ENCODE assay signal across 28 cellular contexts in the genomic region with DNA sequence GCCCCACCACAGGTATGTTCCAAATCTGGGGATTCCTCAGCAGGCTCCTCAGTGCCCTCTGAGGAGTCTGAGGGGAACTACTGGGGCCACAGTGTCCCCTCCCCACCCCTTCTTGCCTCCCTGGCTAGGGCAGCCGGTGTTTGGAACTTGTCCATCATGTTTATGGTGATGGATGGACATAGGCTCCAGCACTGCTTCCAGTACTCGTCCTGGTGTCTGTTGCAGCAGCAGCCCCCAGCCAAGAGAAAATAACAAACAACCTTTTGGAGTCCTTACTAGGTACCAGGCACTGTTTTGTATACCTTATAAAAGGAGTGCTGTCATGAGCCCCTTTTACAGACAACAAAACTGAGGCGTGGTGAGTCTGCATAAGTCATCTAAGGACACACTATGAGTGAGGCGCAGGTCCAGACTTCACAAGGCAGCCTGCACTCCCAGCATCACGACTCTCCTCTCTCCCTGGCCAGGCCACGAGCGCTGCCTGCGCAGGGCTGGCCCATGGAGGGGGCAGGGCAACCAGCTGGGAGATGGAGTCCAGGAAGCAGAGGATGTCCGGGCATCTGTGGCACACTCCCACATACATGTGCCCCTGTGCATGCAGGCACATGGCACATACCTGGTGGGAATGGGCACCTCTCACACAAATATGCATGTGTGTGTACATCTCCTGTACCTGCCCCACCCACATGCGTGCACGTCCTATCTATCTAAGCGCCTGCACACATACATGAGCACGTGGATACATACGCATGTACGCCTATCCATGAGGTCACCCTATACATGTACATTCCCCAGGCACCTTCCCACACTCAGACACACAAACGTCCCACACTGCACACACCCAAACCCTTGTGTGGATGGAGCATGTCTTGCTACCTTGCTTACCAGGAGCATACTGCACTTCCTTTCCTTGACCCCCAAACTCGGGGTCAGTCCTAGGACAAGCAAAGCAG.
DNase-seq lines count a peak whose midpoint lies in the region; ATAC-seq, FAIRE-seq and TF ChIP-seq lines count a peak whose summit lies in the region.
"Had no signal": no experiment of that assay in that cellular context is flagged by ENCODE, and none has a peak within 500 bp of the region (broad histone marks: within the 10 kb centered on the region; RNA-seq: fewer than 3 reads in every experiment).

No MANE protein-coding gene starts in this region.

- H3K27me3 ChIP-seq in CD8-positive, alpha-beta T cell (ENCODE audit: insufficient read depth, low read length) = no peaks in the 10 kb centered on the region
- H3K27me3 ChIP-seq in Panc1 (ENCODE audit: control insufficient read depth, insufficient read depth, low read length) (no peaks in the 10 kb centered on the region), osteoblast (ENCODE audit: insufficient read depth, low read length) (no peaks in the 10 kb centered on the region)
- H3K27me3 ChIP-seq: heart right ventricle, upper lobe of left lung had no signal

- no peaks in the 10 kb centered on the region for H3K27me3 Mint-ChIP-seq in CD8-positive, alpha-beta T cell (ENCODE audit: low read depth)
- no peaks in the 10 kb centered on the region for H3K27me3 Mint-ChIP-seq in WTC11 (ENCODE audit: low read depth)
- H3K27me3 Mint-ChIP-seq: activated CD4-positive, alpha-beta memory T cell treated with anti-CD3 and anti-CD28 coated beads for 36 hours had no signal

- no peak overlapping the region for H3K27ac Mint-ChIP-seq in CD8-positive, alpha-beta T cell
- H3K27ac Mint-ChIP-seq in WTC11 = no peak overlapping the region
- H3K27ac Mint-ChIP-seq: activated CD4-positive, alpha-beta memory T cell treated with anti-CD3 and anti-CD28 coated beads for 36 hours; activated naive CD4-positive, alpha-beta T cell treated with anti-CD3 and anti-CD28 coated beads, Interleukin-2, amount 50 U/mL, for 24 hours; memory B cell; stimulated activated effector memory CD8-positive, alpha-beta T cell treated with anti-CD3 and anti-CD28 coated beads, Interleukin-12 subunit alpha, Interleukin-12 subunit beta, amount 100 ng/mL, for 72 hours had no signal

- H3K9me3 ChIP-seq in CD8-positive, alpha-beta T cell (ENCODE audit: low read length) = no peaks in the 10 kb centered on the region
- H3K9me3 ChIP-seq in Panc1 (ENCODE audit: control insufficient read depth, insufficient read depth, low read depth, low read length) (no peaks in the 10 kb centered on the region), kidney (ENCODE audit: control insufficient read depth in 1 of 2, low read length in 2 of 2) (no peaks in the 10 kb centered on the region), osteoblast (ENCODE audit: low read depth, low read length) (no peaks in the 10 kb centered on the region), mucosa of descending colon (no peaks in the 10 kb centered on the region)
- H3K9me3 ChIP-seq: heart right ventricle, upper lobe of left lung had no signal

- no peak overlapping the region for H3K4me2 ChIP-seq in osteoblast (ENCODE audit: insufficient read depth, low read length)

- H3K36me3 Mint-ChIP-seq in CD8-positive, alpha-beta T cell = no peaks in the 10 kb centered on the region
- H3K36me3 Mint-ChIP-seq in WTC11 = no peaks in the 10 kb centered on the region
- H3K36me3 Mint-ChIP-seq: activated CD4-positive, alpha-beta memory T cell treated with anti-CD3 and anti-CD28 coated beads for 36 hours; activated naive CD4-positive, alpha-beta T cell treated with anti-CD3 and anti-CD28 coated beads, Interleukin-2, amount 50 U/mL, for 24 hours; memory B cell; stimulated activated effector memory CD8-positive, alpha-beta T cell treated with anti-CD3 and anti-CD28 coated beads, Interleukin-12 subunit alpha, Interleukin-12 subunit beta, amount 100 ng/mL, for 72 hours had no signal

- H2AFZ ChIP-seq in osteoblast (ENCODE audit: low read length) = no peak overlapping the region

- DNase-seq in CD8-positive, alpha-beta T cell = no peak
- no peak for DNase-seq in Panc1 (ENCODE audit: low read depth, low spot score)
- DNase-seq in kidney = peak; percentile 37
- DNase-seq in osteoblast (ENCODE audit: insufficient read length, low spot score, missing footprints) = peak; percentile 42
- no peak for DNase-seq in activated gamma-delta T cell (lab: John Stamatoyannopoulos, UW)
- no peak for DNase-seq in WTC11 (ENCODE audit: low spot score)
- no peak for DNase-seq in mucosa of descending colon
- DNase-seq in stimulated activated CD4-positive, alpha-beta T cell treated with anti-CD3 and anti-CD28 coated beads, Interleukin-1b, Interleukin-23, amount 100 ng/mL, for 48 hours = no peak
- DNase-seq: activated CD4-positive, alpha-beta memory T cell treated with anti-CD3 and anti-CD28 coated beads for 36 hours; activated CD4-positive, CD25-positive, alpha-beta regulatory T cell treated with anti-CD3 and anti-CD28 coated beads, Interleukin-2, amount 50 U/mL, for 72 hours; activated CD8-positive, alpha-beta memory T cell treated with anti-CD3 and anti-CD28 coated beads, Interleukin-2, amount 50 U/mL, for 4 hours; C1 segment of cervical spinal cord; DMS79 treated with DMSO at 0.1 percent for 48 hours; heart right ventricle; NCI-H1048; NCI-H1694 treated with DMSO at 0.1 percent for 48 hours; NCI-H2171; NCI-H524; stimulated activated CD4-positive, alpha-beta T cell treated with anti-CD3 and anti-CD28 coated beads, Interleukin-4, amount 100 ng/mL, for 24 hours; substantia nigra had no signal

- H3K4me3 Mint-ChIP-seq in CD8-positive, alpha-beta T cell = peak overlapping the region; percentile 37
- H3K4me3 Mint-ChIP-seq in WTC11 = no peak overlapping the region
- H3K4me3 Mint-ChIP-seq: activated CD4-positive, alpha-beta memory T cell treated with anti-CD3 and anti-CD28 coated beads for 36 hours; activated naive CD4-positive, alpha-beta T cell treated with anti-CD3 and anti-CD28 coated beads, Interleukin-2, amount 50 U/mL, for 24 hours; memory B cell; stimulated activated effector memory CD8-positive, alpha-beta T cell treated with anti-CD3 and anti-CD28 coated beads, Interleukin-12 subunit alpha, Interleukin-12 subunit beta, amount 100 ng/mL, for 72 hours had no signal

- BruUV-seq in Panc1 (replicated peaks; lab: Mats Ljungman, UMichigan) = no TSS peak

- no peak overlapping the region for H3K4me3 ChIP-seq in CD8-positive, alpha-beta T cell (ENCODE audit: low read depth, low read length)
- no peak overlapping the region for H3K4me3 ChIP-seq in Panc1 (ENCODE audit: low read depth in 2 of 2, low read length in 2 of 2)
- no peak overlapping the region for H3K4me3 ChIP-seq in kidney (ENCODE audit: low read length in 2 of 2)
- H3K4me3 ChIP-seq in osteoblast (ENCODE audit: insufficient read depth, low read length) = no peak overlapping the region
- no peak overlapping the region for H3K4me3 ChIP-seq in mucosa of descending colon
- H3K4me3 ChIP-seq: coronary artery, heart right ventricle, upper lobe of left lung had no signal

- no peak for TF ChIP-seq CTCF in CD8-positive, alpha-beta T cell (IDR thresholded peaks at IDR 0.05)
- TF ChIP-seq CTCF in Panc1 (IDR thresholded peaks at IDR 0.05) (no peak), kidney (IDR thresholded peaks at IDR 0.05; ENCODE audit: borderline replicate concordance, extremely low read depth, insufficient read depth) (no peak), osteoblast (IDR thresholded peaks at IDR 0.05; ENCODE audit: extremely low read depth, low read depth, low read length) (no peak), WTC11 (IDR thresholded peaks at IDR 0.05) (no peak), mucosa of descending colon (IDR thresholded peaks at IDR 0.05) (no peak)

- intact Hi-C loops in CD8-positive, alpha-beta T cell (cut with DNase I, micrococcal nuclease) = loop anchor here in 1 of 2 experiments (5.0 kb wide), 1 partner anchor 225 kb away; no protein-coding TSS in a partner anchor
- intact Hi-C loops in Panc1 (cut with micrococcal nuclease; ENCODE audit: unreplicated experiment) (no loop called here), kidney (cut with DNase I) (no loop called here), mucosa of descending colon (cut with DNase I, micrococcal nuclease) (no loop called here)

- no peak overlapping the region for H3K27ac ChIP-seq in CD8-positive, alpha-beta T cell (ENCODE audit: low read depth, low read length)
- H3K27ac ChIP-seq in Panc1 (ENCODE audit: low read length) (peak overlapping the region; percentile 57; the same call in 1 of the 2 replicates), kidney (ENCODE audit: low read depth in 2 of 2, low read length in 2 of 2) (no peak overlapping the region), osteoblast (ENCODE audit: low read depth, low read length) (peak overlapping the region; percentile 68)
- H3K27ac ChIP-seq: coronary artery, foreskin keratinocyte, heart right ventricle, upper lobe of left lung had no signal

- no peak overlapping the region for H3K9ac ChIP-seq in kidney (ENCODE audit: low read length in 2 of 2)

- in situ Hi-C loops in Panc1 (cut with HindIII; ENCODE audit: low pct_unique_long_range_greater_than_20kb, low sequenced_read_pairs) = no loop called here

- no peaks in the 10 kb centered on the region for H4K20me1 ChIP-seq in osteoblast (ENCODE audit: insufficient read depth, low read length)

- no peaks in the 10 kb centered on the region for H3K79me2 ChIP-seq in osteoblast (ENCODE audit: insufficient read depth, low read length)

- H3K36me3 ChIP-seq in CD8-positive, alpha-beta T cell (ENCODE audit: insufficient read depth, low read length) = no peaks in the 10 kb centered on the region
- H3K36me3 ChIP-seq in Panc1 (ENCODE audit: control insufficient read depth, insufficient read depth, low read length) (no peaks in the 10 kb centered on the region), kidney (ENCODE audit: control insufficient read depth in 1 of 2, insufficient read depth in 2 of 2, low read length in 2 of 2) (no peaks in the 10 kb centered on the region), osteoblast (ENCODE audit: insufficient read depth, low read length) (no peaks in the 10 kb centered on the region), mucosa of descending colon (ENCODE audit: low read depth) (no peaks in the 10 kb centered on the region)
- H3K36me3 ChIP-seq: heart right ventricle, upper lobe of left lung had no signal

- FAIRE-seq in kidney (lab: Jason Lieb, UNC) = no peak
- FAIRE-seq: RCC 7860, TTC549 had no signal

- no peak for ATAC-seq in CD8-positive, alpha-beta T cell
- no peak for ATAC-seq in Panc1
- no peak for ATAC-seq in WTC11
- ATAC-seq in mucosa of descending colon = no peak
- ATAC-seq: heart right ventricle had no signal

- peaks cover 34% of the 10 kb centered on the region for H3K4me1 Mint-ChIP-seq in CD8-positive, alpha-beta T cell (ENCODE audit: low read depth)
- H3K4me1 Mint-ChIP-seq in WTC11 = peaks cover 15% of the 10 kb centered on the region

- CTCF ChIA-PET in CD8-positive, alpha-beta T cell (lab: Charles Lee) = no interaction called here
- CTCF ChIA-PET in Panc1 (lab: Charles Lee) = no interaction called here
- CTCF ChIA-PET in WTC11 (lab: Charles Lee) = no interaction called here

- no peaks in the 10 kb centered on the region for H3K9me3 Mint-ChIP-seq in CD8-positive, alpha-beta T cell
- no peaks in the 10 kb centered on the region for H3K9me3 Mint-ChIP-seq in WTC11
- H3K9me3 Mint-ChIP-seq: activated CD4-positive, alpha-beta memory T cell treated with anti-CD3 and anti-CD28 coated beads for 36 hours; activated naive CD4-positive, alpha-beta T cell treated with anti-CD3 and anti-CD28 coated beads, Interleukin-2, amount 50 U/mL, for 24 hours; memory B cell; stimulated activated effector memory CD8-positive, alpha-beta T cell treated with anti-CD3 and anti-CD28 coated beads, Interleukin-12 subunit alpha, Interleukin-12 subunit beta, amount 100 ng/mL, for 72 hours had no signal

- POLR2A ChIA-PET in CD8-positive, alpha-beta T cell (lab: Charles Lee) = no interaction called here
- POLR2A ChIA-PET in Panc1 (lab: Charles Lee) (no interaction called here), WTC11 (lab: Charles Lee) (no interaction called here)

- peaks cover 25% of the 10 kb centered on the region for H3K4me1 ChIP-seq in CD8-positive, alpha-beta T cell (ENCODE audit: insufficient read depth, low read length)
- peaks cover 16% of the 10 kb centered on the region for H3K4me1 ChIP-seq in Panc1 (ENCODE audit: control insufficient read depth, insufficient read depth, low read length)
- peaks cover 4 to 7% of the 10 kb centered on the region in 2 donors for H3K4me1 ChIP-seq in kidney (ENCODE audit: control insufficient read depth in 1 of 2, insufficient read depth in 1 of 2, low read depth in 1 of 2, low read length in 2 of 2)
- H3K4me1 ChIP-seq in osteoblast (ENCODE audit: insufficient read depth, low read length) = peaks cover 49% of the 10 kb centered on the region
- H3K4me1 ChIP-seq in mucosa of descending colon (ENCODE audit: low read depth) = peaks cover 15% of the 10 kb centered on the region

Comparison
In these comparisons a context has a peak if more than half of its experiments do, and no peak if none do; other contexts are left out.
1. DNase-seq: peak in kidney (single experiment) and osteoblast (single experiment); none in CD8-positive, alpha-beta T cell (0 of 7), Panc1 (single experiment), activated gamma-delta T cell (single experiment), WTC11 (single experiment), mucosa of descending colon (0 of 3) and stimulated activated CD4-positive, alpha-beta T cell treated with anti-CD3 and anti-CD28 coated beads, Interleukin-1b, Interleukin-23, amount 100 ng/mL, for 48 hours (single experiment).
2. H3K27ac ChIP-seq: peak in Panc1 (single experiment) and osteoblast (single experiment); none in CD8-positive, alpha-beta T cell (single experiment) and kidney (0 of 2).